Comparison of ENCODE assay signal across 8 cellular contexts in genomic region chr7:24573554-24574338, GRCh38. TPM values are rescaled to one million over a fixed set of nuclear protein-coding genes. Genes with fewer than 3 reads are reported as not detected.
DNase-seq lines count a peak whose midpoint lies in the region; ATAC-seq and TF ChIP-seq lines count a peak whose summit lies in the region.

No MANE protein-coding gene starts in this region.

- WGBS in lower leg skin, 2 donors: 0% methylated on average over 30 to 34 of the region's 101 CpGs

- H4K20me1 ChIP-seq in HCT116 (ENCODE audit: insufficient read depth): peaks cover 14% of the 10 kb centered on the region; the same call in 1 of the 2 replicates

- peaks cover 19% of the 10 kb centered on the region for H3K4me1 Mint-ChIP-seq in dendritic cell treated with granulocyte-macrophage colony-stimulating factor and Interleukin-4, amounts not matched to agents 40 ng/mL and 50 ng/mL, for 4 days (ENCODE audit: low read depth)

- peak; percentile 47 for ATAC-seq in HCT116

- H2AFZ ChIP-seq in HCT116 (ENCODE audit: low read depth, low read length, poor library complexity, severe bottlenecking): no peak overlapping the region

- BruUV-seq in HCT116 (replicated peaks; lab: Mats Ljungman, UMichigan): no TSS peak

- POLR2A ChIA-PET in HCT116 (lab: Charles Lee): no interaction called here

- no peaks in the 10 kb centered on the region for H3K9me3 ChIP-seq in HCT116 (ENCODE audit: control insufficient read depth in 1 of 2, insufficient read depth in 1 of 2, low read depth in 1 of 2, low read length in 2 of 2)

- DNase-seq in NCI-H187 (lab: John Stamatoyannopoulos, UW) (peak; percentile 14 to 57), NCI-H187 treated with DMSO at 0.1 percent for 48 hours (lab: John Stamatoyannopoulos, UW) (no peak), HCT116 (ENCODE audit: low read depth, low spot score) (no peak), M059J (ENCODE audit: low read depth) (peak; percentile 69), lower leg skin (ENCODE audit: low spot score in 2 of 2) (peak; percentile 18 to 86)
- peak; percentile 58 for DNase-seq in activated CD4-positive, CD25-positive, alpha-beta regulatory T cell treated with anti-CD3 and anti-CD28 coated beads, Interleukin-2, amount 50 U/mL, for 72 hours
- peak; percentile 26 for DNase-seq in stimulated activated CD8-positive, alpha-beta memory T cell treated with anti-CD3 and anti-CD28 coated beads, Interleukin-12 subunit alpha, Interleukin-12 subunit beta, amount 100 ng/mL, for 4 hours (ENCODE audit: low read depth)

- H3K9me3 Mint-ChIP-seq in dendritic cell treated with granulocyte-macrophage colony-stimulating factor and Interleukin-4, amounts not matched to agents 40 ng/mL and 50 ng/mL, for 4 days: no peaks in the 10 kb centered on the region

- no peak for TF ChIP-seq POLR2A in HCT116 (IDR thresholded peaks at IDR 0.05; ENCODE audit: borderline replicate concordance, extremely low read depth, insufficient read depth, insufficient read length)
- no peak for TF ChIP-seq POLR2A in lower leg skin (IDR thresholded peaks at IDR 0.05)

- no peak for TF ChIP-seq RAD21 in HCT116 (IDR thresholded peaks at IDR 0.05; ENCODE audit: low read depth)

- H3K27ac ChIP-seq in HCT116 (ENCODE audit: low read depth, low read length): peak overlapping the region; percentile 80

- H3K36me3 Mint-ChIP-seq in dendritic cell treated with granulocyte-macrophage colony-stimulating factor and Interleukin-4, amounts not matched to agents 40 ng/mL and 50 ng/mL, for 4 days (ENCODE audit: low read depth): no peaks in the 10 kb centered on the region

- H3K36me3 ChIP-seq in HCT116 (ENCODE audit: control insufficient read depth in 1 of 2, insufficient read depth in 2 of 2, low read length in 2 of 2): no peaks in the 10 kb centered on the region

- no peaks in the 10 kb centered on the region for H3K9me2 ChIP-seq in HCT116 (ENCODE audit: insufficient read depth)

- peaks cover 46% of the 10 kb centered on the region for H3K27me3 Mint-ChIP-seq in dendritic cell treated with granulocyte-macrophage colony-stimulating factor and Interleukin-4, amounts not matched to agents 40 ng/mL and 50 ng/mL, for 4 days

- H3K27ac Mint-ChIP-seq in dendritic cell treated with granulocyte-macrophage colony-stimulating factor and Interleukin-4, amounts not matched to agents 40 ng/mL and 50 ng/mL, for 4 days: peak overlapping the region; percentile 37

- peaks cover 20% of the 10 kb centered on the region for H3K27me3 ChIP-seq in HCT116 (ENCODE audit: insufficient read depth, low read length)

- H3K4me2 ChIP-seq in HCT116 (ENCODE audit: low read length): peak overlapping the region; percentile 94

- RAD21 ChIA-PET in HCT116 (lab: Charles Lee; ENCODE audit: low non-redundant PET in 1 of 2, low total read pairs in 2 of 2, uncharacterized antibody in 2 of 2, unreplicated experiment in 2 of 2): no interaction called here

- H3K4me1 ChIP-seq in HCT116 (ENCODE audit: control insufficient read depth in 1 of 2, insufficient read depth in 2 of 2, low read length in 2 of 2): peaks cover 8 to 24% of the 10 kb centered on the region in 2 experiments; a peak in 3 of 4 replicates

- CTCF ChIA-PET in HCT116 (lab: Charles Lee): interaction anchor here (0.6 to 1.0 kb wide), 3 partner anchors 91 to 255 kb away, joined by 3 read pairs; no protein-coding TSS in a partner anchor

- intact Hi-C loops in HCT116 (cut with micrococcal nuclease) (no loop called here), lower leg skin (cut with DNase I; ENCODE audit: low total_unique reads) (no loop called here)
- intact Hi-C loops in dendritic cell treated with granulocyte-macrophage colony-stimulating factor and Interleukin-4, amounts not matched to agents 40 ng/mL and 50 ng/mL, for 4 days (cut with micrococcal nuclease): no loop called here

- H3K79me2 ChIP-seq in HCT116 (ENCODE audit: insufficient read depth, low read length): peaks cover 50% of the 10 kb centered on the region

- peak overlapping the region; percentile 78 for H3K4me3 Mint-ChIP-seq in dendritic cell treated with granulocyte-macrophage colony-stimulating factor and Interleukin-4, amounts not matched to agents 40 ng/mL and 50 ng/mL, for 4 days

- peak overlapping the region; percentile 77 to 80 for H3K4me3 ChIP-seq in HCT116 (replicated peaks in 1 of 2; ENCODE audit: low read depth in 1 of 2, low read length in 2 of 2)
- peak overlapping the region; percentile 65 for H3K4me3 ChIP-seq in lower leg skin (ENCODE audit: low read depth, poor library complexity, severe bottlenecking)

- no peak for TF ChIP-seq CTCF in HCT116 (IDR thresholded peaks at IDR 0.05 in 2 of 3, conservative IDR thresholded peaks at IDR 0.05 in 1 of 3; ENCODE audit: borderline replicate concordance in 1 of 3, insufficient read depth in 1 of 3, low read depth in 2 of 3, low read length in 2 of 3)
- TF ChIP-seq CTCF in lower leg skin (IDR thresholded peaks at IDR 0.05): no peak

- peak overlapping the region; percentile 77 for H3K9ac ChIP-seq in HCT116 (ENCODE audit: low read length)

TF ChIP-seq in HCT116, 20 proteins besides CTCF, POLR2A, EP300 and RAD21:
- TF ChIP-seq EGR1 (IDR thresholded peaks at IDR 0.05; ENCODE audit: low read depth) (peak; percentile 65), ATF3 (IDR thresholded peaks at IDR 0.05) (no peak), MAX (IDR thresholded peaks at IDR 0.05) (peak; percentile 10; the same call in 1 of the 2 replicates), ZFX (IDR thresholded peaks at IDR 0.05) (peak; percentile 75)

RNA-seq across cellular contexts. Expression of gene PALS2, which starts 0.5 kb away (rescaled TPM):
- total RNA-seq in HCT116 (2021; ENCODE audit: unreplicated experiment) (44.6 TPM), lower leg skin (1 to 10 TPM; 2.7 to 8.5 (median 6.6) TPM)
- 6.3 and 8.5 TPM in 2 replicates for polyA plus RNA-seq in HCT116 (2012)
- 12.1 and 27.9 TPM in 2 replicates for total RNA-seq in M059J (2014; rRNA removed; shearing (Covaris generic))

Comparison
In these comparisons a context has a peak if more than half of its experiments do, and no peak if none do; other contexts are left out.
1. DNase-seq: peak in NCI-H187 (2 of 2), M059J (single experiment), activated CD4-positive, CD25-positive, alpha-beta regulatory T cell treated with anti-CD3 and anti-CD28 coated beads, Interleukin-2, amount 50 U/mL, for 72 hours (single experiment), lower leg skin (2 of 2) and stimulated activated CD8-positive, alpha-beta memory T cell treated with anti-CD3 and anti-CD28 coated beads, Interleukin-12 subunit alpha, Interleukin-12 subunit beta, amount 100 ng/mL, for 4 hours (single experiment); none in NCI-H187 treated with DMSO at 0.1 percent for 48 hours (single experiment) and HCT116 (single experiment).